Comparison of ENCODE assay signal across 26 cellular contexts in the genomic region with DNA sequence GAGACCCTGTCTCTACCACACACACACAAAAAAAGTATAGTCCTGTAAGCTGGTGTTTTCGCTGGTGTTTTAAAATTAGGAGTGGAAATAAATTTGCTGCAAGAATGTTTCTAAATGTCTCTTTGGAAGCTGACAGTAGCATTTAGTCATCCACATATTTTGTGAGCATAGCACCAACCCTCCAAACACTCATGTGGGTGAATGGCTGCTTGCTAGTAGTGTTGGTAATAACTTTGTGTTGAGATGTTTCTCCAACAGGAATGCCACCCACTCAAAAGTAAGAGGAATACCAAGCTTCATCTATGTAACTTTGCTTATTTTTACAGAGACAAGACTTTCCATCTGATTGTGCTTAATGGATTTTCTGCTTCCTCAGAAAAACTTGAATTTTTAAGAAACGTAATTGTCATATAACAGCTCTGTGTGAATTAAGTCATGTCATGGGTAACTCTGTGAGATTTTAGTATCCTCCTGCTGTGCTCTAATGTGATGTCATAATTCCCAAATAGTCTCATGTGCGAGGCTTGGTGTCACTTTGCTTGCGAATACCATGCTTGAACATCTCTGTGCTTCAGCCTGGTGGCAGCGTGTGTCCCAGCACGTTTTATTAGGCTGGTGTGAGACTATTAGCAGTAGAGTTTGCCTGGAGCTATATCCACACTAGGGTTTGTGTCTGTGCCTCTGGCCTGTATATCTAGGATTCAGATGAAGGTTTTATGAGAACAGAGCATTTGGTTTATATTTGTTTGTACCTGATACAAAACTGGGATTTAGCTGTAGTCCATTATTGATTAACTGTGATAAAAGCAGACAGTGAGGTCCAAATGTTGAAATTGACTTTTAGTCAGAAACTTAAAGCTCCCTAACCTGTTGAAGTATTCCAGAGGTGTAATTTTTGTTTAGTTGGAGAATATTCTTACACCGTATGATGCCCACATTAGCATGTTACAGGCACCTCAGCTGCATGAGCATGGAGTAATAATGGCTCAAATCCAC.
DNase-seq lines count a peak whose midpoint lies in the region; ATAC-seq and TF ChIP-seq lines count a peak whose summit lies in the region.
"Had no signal": no experiment of that assay in that cellular context is flagged by ENCODE, and none has a peak within 500 bp of the region (broad histone marks: within the 10 kb centered on the region; RNA-seq: fewer than 3 reads in every experiment).

No MANE protein-coding gene starts in this region.

- intact Hi-C loops in CD4-positive, alpha-beta T cell (cut with DNase I, micrococcal nuclease), result no loop called here

- no peaks in the 10 kb centered on the region for H3K9me3 Mint-ChIP-seq in CD4-positive, alpha-beta T cell
- H3K9me3 Mint-ChIP-seq: activated B cell treated with CpG ODN at 0.5 μM for 24 hours; activated CD4-positive, alpha-beta memory T cell treated with anti-CD3 and anti-CD28 coated beads for 36 hours; central memory CD8-positive, alpha-beta T cell; IgD-negative memory B cell; T-helper 2 cell treated with Interferon-gamma antibody and Interleukin-4, amounts not matched to agents 5 μg/mL and 100 μg/mL, for 36 hours had no signal

- POLR2A ChIA-PET in AG04449 (lab: Yijun Ruan, JAX), result interaction anchor here (1.4 to 1.5 kb wide), 2 partner anchors 15 to 21 kb away, joined by 4 to 6 read pairs; no protein-coding TSS in a partner anchor
- POLR2A ChIA-PET in CD4-positive, alpha-beta T cell (lab: Charles Lee), result no interaction called here

- H3K27ac ChIP-seq in CD4-positive, alpha-beta T cell (ENCODE audit: low read depth, low read length), result no peak overlapping the region
- H3K27ac ChIP-seq: esophagus muscularis mucosa, neural progenitor cell had no signal

- H3K27me3 Mint-ChIP-seq in CD4-positive, alpha-beta T cell, result no peaks in the 10 kb centered on the region
- H3K27me3 Mint-ChIP-seq: activated B cell treated with CpG ODN at 0.5 μM for 24 hours; activated CD4-positive, alpha-beta memory T cell treated with anti-CD3 and anti-CD28 coated beads for 36 hours; central memory CD8-positive, alpha-beta T cell; IgD-negative memory B cell had no signal

- no peak overlapping the region for H3K27ac Mint-ChIP-seq in CD4-positive, alpha-beta T cell
- H3K27ac Mint-ChIP-seq: activated B cell treated with CpG ODN at 0.5 μM for 24 hours; activated CD4-positive, alpha-beta memory T cell treated with anti-CD3 and anti-CD28 coated beads for 36 hours; neural progenitor cell; T-helper 2 cell treated with Interferon-gamma antibody and Interleukin-4, amounts not matched to agents 5 μg/mL and 100 μg/mL, for 36 hours had no signal

- H3K36me3 Mint-ChIP-seq in CD4-positive, alpha-beta T cell (ENCODE audit: low read depth), result peaks cover 75% of the 10 kb centered on the region

- CTCF ChIA-PET in AG04449 (lab: Yijun Ruan, JAX), result interaction anchor here (0.9 to 1.7 kb wide), 6 partner anchors 9 to 287 kb away, joined by 3 to 6 read pairs (median 3); no protein-coding TSS in a partner anchor
- CTCF ChIA-PET in CD4-positive, alpha-beta T cell (lab: Charles Lee), result no interaction called here

- no peaks in the 10 kb centered on the region for H3K4me1 Mint-ChIP-seq in CD4-positive, alpha-beta T cell (ENCODE audit: low read depth)
- H3K4me1 Mint-ChIP-seq: activated B cell treated with CpG ODN at 0.5 μM for 24 hours; central memory CD8-positive, alpha-beta T cell had no signal

- no peak overlapping the region for H3K4me3 Mint-ChIP-seq in CD4-positive, alpha-beta T cell
- H3K4me3 Mint-ChIP-seq: activated B cell treated with CpG ODN at 0.5 μM for 24 hours; activated CD4-positive, alpha-beta memory T cell treated with anti-CD3 and anti-CD28 coated beads for 36 hours; central memory CD8-positive, alpha-beta T cell; IgD-negative memory B cell; neural progenitor cell; T-helper 2 cell treated with Interferon-gamma antibody and Interleukin-4, amounts not matched to agents 5 μg/mL and 100 μg/mL, for 36 hours had no signal

- TF ChIP-seq CTCF in AG04449 (IDR thresholded peaks at IDR 0.05; ENCODE audit: insufficient read depth, low read length, missing control alignments), result no peak
- TF ChIP-seq CTCF in CD4-positive, alpha-beta T cell (IDR thresholded peaks at IDR 0.05), result no peak

- DNase-seq in AG04449 (ENCODE audit: low read depth, low spot score) (peak; percentile 59), GM03348 (ENCODE audit: low spot score) (peak; percentile 78), astrocyte of the hippocampus (ENCODE audit: low read depth, low spot score) (peak; percentile 25), left lobe of liver (ENCODE audit: low spot score) (no peak), GM19238 (ENCODE audit: insufficient read length, low spot score) (no peak)
- DNase-seq in central memory CD4-positive, alpha-beta T cell, result no peak
- no peak for DNase-seq in CD4-positive, alpha-beta T cell
- DNase-seq: ACHN; activated B cell treated with CpG ODN at 0.5 μM for 24 hours; activated CD4-positive, alpha-beta memory T cell treated with anti-CD3 and anti-CD28 coated beads for 36 hours; activated gamma-delta T cell treated with Interleukin-2 at 50 U/mL for 16 hours; Caco-2; effector CD8-positive, alpha-beta T cell; left colon; mucosa of descending colon; NCI-H1436; NCI-H524; RPMI8226; substantia nigra had no signal

- ATAC-seq in left lobe of liver (peak; percentile 75), HG02852 (IDR thresholded peaks at IDR 0.05; ENCODE audit: unreplicated experiment) (no peak)
- no peak for ATAC-seq in CD4-positive, alpha-beta T cell (ENCODE audit: poor library complexity)
- ATAC-seq: left colon, mucosa of descending colon, SK-N-SH treated with all-trans-retinoic acid at 6 μM for 48 hours had no signal

- H3K4me3 ChIP-seq in AG04449 (ENCODE audit: low read depth, low read length), result no peak overlapping the region
- H3K4me3 ChIP-seq: esophagus muscularis mucosa, mucosa of descending colon, neural progenitor cell had no signal

- H3K27me3 ChIP-seq in CD4-positive, alpha-beta T cell (ENCODE audit: control insufficient read depth, insufficient read depth, low read length), result no peaks in the 10 kb centered on the region
- H3K27me3 ChIP-seq: esophagus muscularis mucosa, neural progenitor cell had no signal

- no peaks in the 10 kb centered on the region for H3K9me3 ChIP-seq in CD4-positive, alpha-beta T cell (ENCODE audit: control insufficient read depth, low read length)
- H3K9me3 ChIP-seq: Caco-2, esophagus muscularis mucosa, mucosa of descending colon had no signal

Comparison
In these comparisons a context has a peak if more than half of its experiments do, and no peak if none do; other contexts are left out.
1. DNase-seq: peak in AG04449 (single experiment), GM03348 (single experiment) and astrocyte of the hippocampus (single experiment); none in left lobe of liver (single experiment), central memory CD4-positive, alpha-beta T cell (single experiment), CD4-positive, alpha-beta T cell (0 of 10) and GM19238 (single experiment).